Comparison of ENCODE assay signal across 35 cellular contexts in genomic region chr6:84615987-84616386, GRCh38.
"Had no signal": no experiment of that assay in that cellular context is flagged by ENCODE, and none has a peak within 500 bp of the region (broad histone marks: within the 10 kb centered on the region; RNA-seq: fewer than 3 reads in every experiment).

No MANE protein-coding gene starts in this region.

- H3K27me3 ChIP-seq: MG63 had no signal

- H3K4me2 ChIP-seq: KMS-11 had no signal

- H3K9me3 ChIP-seq: MG63 had no signal

- H3K36me3 ChIP-seq: MG63 had no signal

- DNase-seq: Karpas-422, Kasumi-1, MG63, MM.1S, MV-4-11, NCI-H1048, NCI-H1092, NCI-H1092 treated with DMSO at 0.1 percent for 48 hours, NCI-H1105, NCI-H1105 treated with DMSO at 0.1 percent for 48 hours, NCI-H1417, NCI-H1417 treated with DMSO at 0.1 percent for 48 hours, NCI-H1436, NCI-H1436 treated with DMSO at 0.1 percent for 48 hours, NCI-H146, NCI-H1694, NCI-H1694 treated with DMSO at 0.1 percent for 48 hours, NCI-H187, NCI-H187 treated with DMSO at 0.1 percent for 48 hours, NCI-H1930, NCI-H2029, NCI-H2029 treated with DMSO at 0.1 percent for 48 hours, NCI-H2081, NCI-H2081 treated with DMSO at 0.1 percent for 48 hours, NCI-H2107, NCI-H2171, NCI-H2171 treated with DMSO at 0.1 percent for 48 hours, NCI-H2227 treated with DMSO at 0.1 percent for 48 hours, NCI-H345, NCI-H446, NCI-H446 treated with DMSO at 0.1 percent for 48 hours, NCI-H510A, NCI-H510A treated with DMSO at 0.1 percent for 48 hours, NCI-H524 had no signal

- H3K9ac ChIP-seq: KMS-11 had no signal

- H3K27ac ChIP-seq: KMS-11 had no signal

- H3K4me3 ChIP-seq: MG63 had no signal
